Comparison of ENCODE assay signal across 2 cellular contexts in the genomic region with DNA sequence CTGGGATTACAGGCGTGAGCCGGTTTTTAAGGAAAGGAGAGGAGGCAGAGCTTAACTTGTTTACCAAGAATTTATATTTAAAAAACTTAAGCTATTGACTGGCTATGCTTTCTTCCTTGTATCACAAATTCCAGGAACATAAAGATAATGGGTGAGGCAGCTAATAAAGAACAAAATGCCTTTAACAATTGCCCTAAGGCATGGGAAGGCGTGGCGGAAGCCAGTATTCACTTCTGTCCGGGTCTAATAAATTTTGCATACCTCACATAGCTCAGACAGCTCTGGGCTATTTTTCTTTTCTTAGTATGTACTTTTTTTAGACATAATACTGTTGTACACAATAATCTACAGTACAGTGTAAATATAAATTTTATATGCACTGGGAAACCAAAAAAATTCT.
TF ChIP-seq lines count a peak whose summit lies in the region.

No MANE protein-coding gene starts in this region.

TF ChIP-seq in IMR-90, 13 proteins besides CTCF, POLR2A, EP300 and RAD21:
- no peak for TF ChIP-seq CEBPB (IDR thresholded peaks at IDR 0.05; ENCODE audit: low read depth, low read length)
- TF ChIP-seq, protein P1, sequence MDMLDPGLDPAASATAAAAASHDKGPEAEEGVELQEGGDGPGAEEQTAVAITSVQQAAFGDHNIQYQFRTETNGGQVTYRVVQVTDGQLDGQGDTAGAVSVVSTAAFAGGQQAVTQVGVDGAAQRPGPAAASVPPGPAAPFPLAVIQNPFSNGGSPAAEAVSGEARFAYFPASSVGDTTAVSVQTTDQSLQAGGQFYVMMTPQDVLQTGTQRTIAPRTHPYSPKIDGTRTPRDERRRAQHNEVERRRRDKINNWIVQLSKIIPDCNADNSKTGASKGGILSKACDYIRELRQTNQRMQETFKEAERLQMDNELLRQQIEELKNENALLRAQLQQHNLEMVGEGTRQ (IDR thresholded peaks at IDR 0.05; ENCODE audit: low read depth, low read length) = no peak
- TF ChIP-seq, protein P2, sequence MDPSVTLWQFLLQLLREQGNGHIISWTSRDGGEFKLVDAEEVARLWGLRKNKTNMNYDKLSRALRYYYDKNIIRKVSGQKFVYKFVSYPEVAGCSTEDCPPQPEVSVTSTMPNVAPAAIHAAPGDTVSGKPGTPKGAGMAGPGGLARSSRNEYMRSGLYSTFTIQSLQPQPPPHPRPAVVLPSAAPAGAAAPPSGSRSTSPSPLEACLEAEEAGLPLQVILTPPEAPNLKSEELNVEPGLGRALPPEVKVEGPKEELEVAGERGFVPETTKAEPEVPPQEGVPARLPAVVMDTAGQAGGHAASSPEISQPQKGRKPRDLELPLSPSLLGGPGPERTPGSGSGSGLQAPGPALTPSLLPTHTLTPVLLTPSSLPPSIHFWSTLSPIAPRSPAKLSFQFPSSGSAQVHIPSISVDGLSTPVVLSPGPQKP (IDR thresholded peaks at IDR 0.05; ENCODE audit: borderline replicate concordance, low read depth, low read length) = no peak
- TF ChIP-seq MAFK (IDR thresholded peaks at IDR 0.05; ENCODE audit: low read depth, low read length) = no peak
- no peak for TF ChIP-seq FOS (IDR thresholded peaks at IDR 0.05; ENCODE audit: low read depth, low read length)
- no peak for TF ChIP-seq CHD1 (IDR thresholded peaks at IDR 0.05; ENCODE audit: low read depth, low read length)
- TF ChIP-seq NFE2L2 (IDR thresholded peaks at IDR 0.05; ENCODE audit: low read depth, low read length) = no peak

TF ChIP-seq in HEK293T, 16 proteins besides CTCF, POLR2A, EP300 and RAD21:
- TF ChIP-seq BHLHE40 (IDR thresholded peaks at IDR 0.05; ENCODE audit: borderline replicate concordance) (no peak), ELF4 (IDR thresholded peaks at IDR 0.05) (no peak), FOXM1 (IDR thresholded peaks at IDR 0.05; ENCODE audit: borderline replicate concordance) (no peak), SUZ12 (IDR thresholded peaks at IDR 0.05) (no peak), FOXK2 (IDR thresholded peaks at IDR 0.05) (no peak), ZNF384 (IDR thresholded peaks at IDR 0.05) (no peak), L3MBTL2 (conservative IDR thresholded peaks at IDR 0.05) (no peak), ARNT (IDR thresholded peaks at IDR 0.05) (no peak)
- TF ChIP-seq, protein P3, sequence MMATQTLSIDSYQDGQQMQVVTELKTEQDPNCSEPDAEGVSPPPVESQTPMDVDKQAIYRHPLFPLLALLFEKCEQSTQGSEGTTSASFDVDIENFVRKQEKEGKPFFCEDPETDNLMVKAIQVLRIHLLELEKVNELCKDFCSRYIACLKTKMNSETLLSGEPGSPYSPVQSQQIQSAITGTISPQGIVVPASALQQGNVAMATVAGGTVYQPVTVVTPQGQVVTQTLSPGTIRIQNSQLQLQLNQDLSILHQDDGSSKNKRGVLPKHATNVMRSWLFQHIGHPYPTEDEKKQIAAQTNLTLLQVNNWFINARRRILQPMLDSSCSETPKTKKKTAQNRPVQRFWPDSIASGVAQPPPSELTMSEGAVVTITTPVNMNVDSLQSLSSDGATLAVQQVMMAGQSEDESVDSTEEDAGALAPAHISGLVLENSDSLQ (IDR thresholded peaks at IDR 0.05) = no peak
TF ChIP-seq in HEK293T: peak in this region for 0.
